Comparison of ENCODE assay signal across 1 cellular context in the genomic region with DNA sequence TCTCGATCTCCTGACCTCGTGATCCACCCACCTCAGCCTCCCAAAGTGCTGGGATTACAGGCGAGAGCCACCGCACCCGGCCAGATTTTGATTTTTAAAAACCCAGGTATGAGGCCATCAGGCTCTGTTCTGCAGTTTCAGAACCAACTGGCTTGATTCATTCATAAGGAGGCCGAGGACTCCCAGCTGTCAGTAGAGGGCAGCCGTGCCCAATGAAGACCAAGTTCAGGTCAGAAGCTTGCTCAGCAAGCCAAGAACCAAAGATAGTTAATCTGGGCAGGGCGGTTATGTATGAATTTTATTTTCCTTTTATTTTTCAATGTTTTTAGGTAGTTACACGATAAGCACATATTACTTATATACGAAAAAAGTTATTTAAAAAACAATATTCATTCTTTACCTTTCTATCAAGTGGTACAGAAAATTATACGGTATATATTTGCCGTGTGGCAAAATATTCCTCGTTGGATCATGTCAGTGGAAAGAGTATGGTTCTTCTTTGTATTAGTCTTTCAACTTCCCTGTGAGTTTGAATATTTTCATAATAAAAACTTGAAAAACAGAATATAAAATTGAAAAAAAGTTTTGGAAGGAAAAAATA.
TF ChIP-seq lines count a peak whose summit lies in the region.

No MANE protein-coding gene starts in this region.

TF ChIP-seq in K562, 482 proteins besides CTCF, POLR2A, EP300 and RAD21:
- TF ChIP-seq JUND (IDR thresholded peaks at IDR 0.05; ENCODE audit: borderline replicate concordance, low read depth, low read length), result peak; percentile 24; the same call in 1 of the 2 replicates
- no peak; the same call in 2 of the 3 replicates for TF ChIP-seq JUND (tag; IDR thresholded peaks at IDR 0.05; ENCODE audit: borderline replicate concordance, low read depth, low read length)
- peak in 1 of 2 experiments; percentile 13; a peak in 1 of 4 replicates for TF ChIP-seq MLLT1 (IDR thresholded peaks at IDR 0.05)
- no peak for TF ChIP-seq MCM5 (IDR thresholded peaks at IDR 0.05; ENCODE audit: low read depth)
- TF ChIP-seq KLF16 (IDR thresholded peaks at IDR 0.05), result peak; percentile 22; the same call in 1 of the 2 replicates
- peak; percentile 74 for TF ChIP-seq DEAF1 (CRISPR knock-in tag; IDR thresholded peaks at IDR 0.05)
- TF ChIP-seq MAFK (IDR thresholded peaks at IDR 0.05; ENCODE audit: low read length), result peak; percentile 25; the same call in 1 of the 2 replicates
- 0 out of 2 replicates have a peak, but pooled peaks have one; percentile 25 for TF ChIP-seq CHAMP1 (IDR thresholded peaks at IDR 0.05)
- 0 out of 2 replicates have a peak, but pooled peaks have one; percentile 31 for TF ChIP-seq ZNF512 (tag; IDR thresholded peaks at IDR 0.05)
- no peak for TF ChIP-seq ZBED1 (IDR thresholded peaks at IDR 0.05)
- TF ChIP-seq SMC3 (conservative IDR thresholded peaks at IDR 0.05; ENCODE audit: insufficient read depth, low read depth, low read length), result peak; percentile 54
- TF ChIP-seq POLR2H (tag; IDR thresholded peaks at IDR 0.05; ENCODE audit: low read depth), result peak; percentile 11; the same call in 1 of the 2 replicates
